In genomic region chr2:231396058-231396821, GRCh38 we compare ENCODE assay signal across 9 cellular contexts. TPM values are rescaled to one million over a fixed set of nuclear protein-coding genes. Genes with fewer than 3 reads are reported as not detected.
DNase-seq lines count a peak whose midpoint lies in the region; ATAC-seq and TF ChIP-seq lines count a peak whose summit lies in the region.
"Had no signal": no experiment of that assay in that cellular context is flagged by ENCODE, and none has a peak within 500 bp of the region (broad histone marks: within the 10 kb centered on the region; RNA-seq: fewer than 3 reads in every experiment).

No MANE protein-coding gene starts in this region.

- H3K4me1 ChIP-seq in iPS DF 6.9 (ENCODE audit: control insufficient read depth, insufficient read depth, low read length) (peaks cover 8% of the 10 kb centered on the region), psoas muscle (peaks cover 5% of the 10 kb centered on the region)

- H3K9me3 Mint-ChIP-seq in WTC11 = no peaks in the 10 kb centered on the region

- H3K36me3 ChIP-seq in iPS DF 6.9 (ENCODE audit: control insufficient read depth, insufficient read depth, low read length) (peaks cover 18% of the 10 kb centered on the region; the same call in 1 of the 2 replicates), psoas muscle (ENCODE audit: insufficient read depth in 1 of 2, low read depth in 1 of 2) (no peaks in the 10 kb centered on the region)

- peaks cover 73% of the 10 kb centered on the region for H3K4me1 Mint-ChIP-seq in WTC11

- POLR2A ChIA-PET in WTC11 (lab: Charles Lee) = interaction anchor here (0.6 kb wide), 1 partner anchor 718 kb away, joined by 3 read pairs; no protein-coding TSS in a partner anchor

- CTCF ChIA-PET in WTC11 (lab: Charles Lee) = interaction anchor here (0.6 to 3.7 kb wide), 9 partner anchors 9 to 104 kb away, joined by 3 to 16 read pairs (median 5); no protein-coding TSS in a partner anchor

- H3K27me3 Mint-ChIP-seq in WTC11 (ENCODE audit: low read depth) = no peaks in the 10 kb centered on the region

- no peak for TF ChIP-seq CTCF in GM12865 (IDR thresholded peaks at IDR 0.05; ENCODE audit: insufficient read depth, low read depth, low read length, missing control alignments)
- no peak for TF ChIP-seq CTCF in WTC11 (IDR thresholded peaks at IDR 0.05)
- TF ChIP-seq CTCF in psoas muscle (IDR thresholded peaks at IDR 0.05) = no peak

- no CpG with 5 or more reads among the region's 41 CpGs for WGBS in iPS DF 6.9 (ENCODE audit: insufficient coverage, insufficient read length)
- 25 to 35% (median 33%) methylated on average over 23 to 41 of the region's 41 CpGs for WGBS in psoas muscle, 3 donors

- ATAC-seq in WTC11 (no peak), psoas muscle (no peak), GM18858 (IDR thresholded peaks at IDR 0.05; ENCODE audit: unreplicated experiment) (no peak), GM19463 (IDR thresholded peaks at IDR 0.05; ENCODE audit: unreplicated experiment) (no peak)

- peak overlapping the region; percentile 74; the same call in 1 of the 2 replicates for H3K27ac Mint-ChIP-seq in WTC11

- peaks cover 22% of the 10 kb centered on the region for H3K36me3 Mint-ChIP-seq in WTC11

- H3K9me3 ChIP-seq in iPS DF 6.9 (ENCODE audit: control insufficient read depth, insufficient read depth, low read length) (no peaks in the 10 kb centered on the region), psoas muscle (no peaks in the 10 kb centered on the region)

- no peak overlapping the region for H3K27ac ChIP-seq in iPS DF 6.9 (ENCODE audit: low read length)
- no peak overlapping the region for H3K27ac ChIP-seq in psoas muscle

- peak overlapping the region; percentile 82 for H3K4me3 Mint-ChIP-seq in WTC11

- intact Hi-C loops in psoas muscle (cut with DNase I) = loop anchor here in 1 of 2 donors (10.0 kb wide), 1 partner anchor 171 kb away; no protein-coding TSS in a partner anchor

- H3K27me3 ChIP-seq in iPS DF 6.9 (ENCODE audit: control insufficient read depth, insufficient read depth, low read length) (no peaks in the 10 kb centered on the region), psoas muscle (ENCODE audit: insufficient read depth in 3 of 3, low read length in 2 of 3) (peaks cover 0 to 23% (median 14%) of the 10 kb centered on the region in 3 donors)

- peak overlapping the region; percentile 53 for H3K4me3 ChIP-seq in GM12865 (ENCODE audit: low read depth, low read length)
- peak overlapping the region; percentile 50; the same call in 1 of the 2 replicates for H3K4me3 ChIP-seq in iPS DF 6.9 (ENCODE audit: low read length)
- peak overlapping the region; percentile 47 for H3K4me3 ChIP-seq in psoas muscle

- DNase-seq in GM12865 (ENCODE audit: low read depth) (no peak), WTC11 (ENCODE audit: low spot score) (peak; percentile 27), iPS DF 6.9 (ENCODE audit: low read depth, low spot score) (no peak), psoas muscle (no peak), retina (no peak), NCI-H510A treated with DMSO at 0.1 percent for 48 hours (lab: John Stamatoyannopoulos, UW) (no peak)
- DNase-seq: NCI-H2107 had no signal

TF ChIP-seq in WTC11, 78 proteins besides CTCF, POLR2A, EP300 and RAD21 (continues in another document):
- TF ChIP-seq OVOL2 (CRISPR knock-in tag; IDR thresholded peaks at IDR 0.05; ENCODE audit: borderline replicate concordance) (no peak), CBFB (CRISPR knock-in tag; IDR thresholded peaks at IDR 0.05; ENCODE audit: low read depth) (no peak), MYBL2 (CRISPR knock-in tag; IDR thresholded peaks at IDR 0.05) (no peak), FOXP1 (CRISPR knock-in tag; IDR thresholded peaks at IDR 0.05; ENCODE audit: borderline replicate concordance) (no peak), MXD4 (CRISPR knock-in tag; IDR thresholded peaks at IDR 0.05; ENCODE audit: borderline replicate concordance) (no peak), SP1 (CRISPR knock-in tag; conservative IDR thresholded peaks at IDR 0.05) (no peak), GABPB1 (CRISPR knock-in tag; IDR thresholded peaks at IDR 0.05) (no peak), TEAD4 (CRISPR knock-in tag; IDR thresholded peaks at IDR 0.05) (no peak), IRF2 (CRISPR knock-in tag; IDR thresholded peaks at IDR 0.05; ENCODE audit: borderline replicate concordance, low read depth) (no peak), ZNF423 (CRISPR knock-in tag; IDR thresholded peaks at IDR 0.05) (peak; percentile 19; the same call in 1 of the 2 replicates), ZNF416 (CRISPR knock-in tag; IDR thresholded peaks at IDR 0.05) (no peak), JUN (CRISPR knock-in tag; IDR thresholded peaks at IDR 0.05) (no peak), ATF1 (CRISPR knock-in tag; IDR thresholded peaks at IDR 0.05) (0 out of 2 replicates have a peak, but pooled peaks have one; percentile 38), TCF7 (CRISPR knock-in tag; IDR thresholded peaks at IDR 0.05; ENCODE audit: low read depth) (0 out of 2 replicates have a peak, but pooled peaks have one; percentile 11), FOXJ3 (CRISPR knock-in tag; IDR thresholded peaks at IDR 0.05; ENCODE audit: borderline replicate concordance) (no peak), PREB (CRISPR knock-in tag; IDR thresholded peaks at IDR 0.05; ENCODE audit: borderline replicate concordance) (no peak)
- TF ChIP-seq, protein P1, sequence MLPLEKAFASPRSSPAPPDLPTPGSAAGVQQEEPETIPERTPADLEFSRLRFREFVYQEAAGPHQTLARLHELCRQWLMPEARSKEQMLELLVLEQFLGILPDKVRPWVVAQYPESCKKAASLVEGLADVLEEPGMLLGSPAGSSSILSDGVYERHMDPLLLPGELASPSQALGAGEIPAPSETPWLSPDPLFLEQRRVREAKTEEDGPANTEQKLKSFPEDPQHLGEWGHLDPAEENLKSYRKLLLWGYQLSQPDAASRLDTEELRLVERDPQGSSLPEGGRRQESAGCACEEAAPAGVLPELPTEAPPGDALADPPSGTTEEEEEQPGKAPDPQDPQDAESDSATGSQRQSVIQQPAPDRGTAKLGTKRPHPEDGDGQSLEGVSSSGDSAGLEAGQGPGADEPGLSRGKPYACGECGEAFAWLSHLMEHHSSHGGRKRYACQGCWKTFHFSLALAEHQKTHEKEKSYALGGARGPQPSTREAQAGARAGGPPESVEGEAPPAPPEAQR (CRISPR knock-in tag; IDR thresholded peaks at IDR 0.05) = no peak
- TF ChIP-seq, protein P2, sequence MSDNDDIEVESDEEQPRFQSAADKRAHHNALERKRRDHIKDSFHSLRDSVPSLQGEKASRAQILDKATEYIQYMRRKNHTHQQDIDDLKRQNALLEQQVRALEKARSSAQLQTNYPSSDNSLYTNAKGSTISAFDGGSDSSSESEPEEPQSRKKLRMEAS (CRISPR knock-in tag; IDR thresholded peaks at IDR 0.05) = no peak
- TF ChIP-seq, protein P3, sequence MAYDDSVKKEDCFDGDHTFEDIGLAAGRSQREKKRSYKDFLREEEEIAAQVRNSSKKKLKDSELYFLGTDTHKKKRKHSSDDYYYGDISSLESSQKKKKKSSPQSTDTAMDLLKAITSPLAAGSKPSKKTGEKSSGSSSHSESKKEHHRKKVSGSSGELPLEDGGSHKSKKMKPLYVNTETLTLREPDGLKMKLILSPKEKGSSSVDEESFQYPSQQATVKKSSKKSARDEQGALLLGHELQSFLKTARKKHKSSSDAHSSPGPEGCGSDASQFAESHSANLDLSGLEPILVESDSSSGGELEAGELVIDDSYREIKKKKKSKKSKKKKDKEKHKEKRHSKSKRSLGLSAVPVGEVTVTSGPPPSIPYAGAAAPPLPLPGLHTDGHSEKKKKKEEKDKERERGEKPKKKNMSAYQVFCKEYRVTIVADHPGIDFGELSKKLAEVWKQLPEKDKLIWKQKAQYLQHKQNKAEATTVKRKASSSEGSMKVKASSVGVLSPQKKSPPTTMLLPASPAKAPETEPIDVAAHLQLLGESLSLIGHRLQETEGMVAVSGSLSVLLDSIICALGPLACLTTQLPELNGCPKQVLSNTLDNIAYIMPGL (CRISPR knock-in tag; IDR thresholded peaks at IDR 0.05) = no peak; the same call in 1 of the 2 replicates
- TF ChIP-seq, protein P4, sequence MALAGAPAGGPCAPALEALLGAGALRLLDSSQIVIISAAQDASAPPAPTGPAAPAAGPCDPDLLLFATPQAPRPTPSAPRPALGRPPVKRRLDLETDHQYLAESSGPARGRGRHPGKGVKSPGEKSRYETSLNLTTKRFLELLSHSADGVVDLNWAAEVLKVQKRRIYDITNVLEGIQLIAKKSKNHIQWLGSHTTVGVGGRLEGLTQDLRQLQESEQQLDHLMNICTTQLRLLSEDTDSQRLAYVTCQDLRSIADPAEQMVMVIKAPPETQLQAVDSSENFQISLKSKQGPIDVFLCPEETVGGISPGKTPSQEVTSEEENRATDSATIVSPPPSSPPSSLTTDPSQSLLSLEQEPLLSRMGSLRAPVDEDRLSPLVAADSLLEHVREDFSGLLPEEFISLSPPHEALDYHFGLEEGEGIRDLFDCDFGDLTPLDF (CRISPR knock-in tag; IDR thresholded peaks at IDR 0.05) = no peak

RNA-seq across cellular contexts. Expression of gene B3GNT7, which starts 0.7 kb away (rescaled TPM):
- 151 to 197 TPM (median 194 TPM) in 3 replicates for total RNA-seq in WTC11 (2021)
- 1 to 10 TPM in 1 of 4 donors, under 1 TPM in 3; 0.29 to 1.7 (median 0.63) TPM for total RNA-seq in psoas muscle
- under 1 TPM; 0.03 to 0.26 (median 0.03) TPM for polyA plus RNA-seq in psoas muscle

Comparison
In these comparisons a context has a peak if more than half of its experiments do, and no peak if none do; other contexts are left out.
1. RNA of gene B3GNT7, which starts 0.7 kb away (total RNA-seq): 151 to 197 TPM in WTC11; 0.29 to 1.7 TPM in psoas muscle; every median in the first group is over 10 times any median in the second.
2. Peak in every context shown above with its lines, with median percentiles within 50 percentile points of each other: H3K4me3 ChIP-seq.